In the genomic region with DNA sequence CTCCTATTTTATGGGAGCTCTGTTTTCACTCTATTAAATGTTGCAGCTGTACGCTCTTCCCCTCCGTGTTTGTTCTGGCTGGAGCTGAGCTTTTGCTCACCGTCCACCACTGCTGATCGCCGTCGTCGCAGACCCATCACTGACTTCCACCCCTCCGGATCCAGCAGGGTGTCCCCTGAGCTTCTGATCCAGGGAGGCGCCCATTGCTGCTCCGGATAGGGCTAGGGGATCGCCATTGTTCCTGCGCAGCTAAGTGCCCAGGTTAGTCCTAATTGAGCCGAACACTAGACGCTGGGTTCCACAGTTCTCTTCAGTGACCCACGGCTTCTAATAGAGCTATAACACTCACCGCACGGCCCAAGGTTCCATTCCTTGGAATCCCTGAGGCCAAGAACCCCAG, we compare ENCODE assay signal across 16 cellular contexts.
DNase-seq lines count a peak whose midpoint lies in the region; ATAC-seq, FAIRE-seq and TF ChIP-seq lines count a peak whose summit lies in the region.
"Had no signal": no experiment of that assay in that cellular context is flagged by ENCODE, and none has a peak within 500 bp of the region (broad histone marks: within the 10 kb centered on the region; RNA-seq: fewer than 3 reads in every experiment).

No MANE protein-coding gene starts in this region.

- H3K27me3 ChIP-seq in GM12878 (replicated peaks in 1 of 2; ENCODE audit: control insufficient read depth in 2 of 2, insufficient read depth in 2 of 2, low read length in 1 of 2) (no peaks in the 10 kb centered on the region), smooth muscle cell (ENCODE audit: low read depth) (no peaks in the 10 kb centered on the region), small intestine (ENCODE audit: control insufficient read depth in 2 of 2, insufficient read depth in 2 of 2, low read length in 2 of 2) (no peaks in the 10 kb centered on the region)
- H3K27me3 ChIP-seq: BLaER1, SJCRH30 had no signal

- TF ChIP-seq POLR2A in GM12878 (IDR thresholded peaks at IDR 0.05; ENCODE audit: low read depth, low read length) = no peak

- H3K4me1 ChIP-seq in GM12878 (ENCODE audit: control insufficient read depth, insufficient read depth, low read length) (no peaks in the 10 kb centered on the region), smooth muscle cell (ENCODE audit: low read depth) (no peaks in the 10 kb centered on the region), small intestine (ENCODE audit: control insufficient read depth in 2 of 2, insufficient read depth in 1 of 2, low read depth in 1 of 2, low read length in 1 of 2) (no peaks in the 10 kb centered on the region)
- H3K4me1 ChIP-seq: BLaER1, SJCRH30 had no signal

- in situ Hi-C loops in GM12878 (cut with MboI) = no loop called here

- no peaks in the 10 kb centered on the region for H3F3A ChIP-seq in smooth muscle cell (ENCODE audit: low read depth)

- DNase-seq in NCI-H1092 treated with DMSO at 0.1 percent for 48 hours (lab: John Stamatoyannopoulos, UW) = peak; percentile 32
- no peak for DNase-seq in NCI-H1092 (lab: John Stamatoyannopoulos, UW)
- peak; percentile 70 for DNase-seq in NCI-H69 (lab: John Stamatoyannopoulos, UW)
- DNase-seq in GM12878 (ENCODE audit: low read depth, low spot score) = no peak
- DNase-seq in smooth muscle cell (lab: John Stamatoyannopoulos, UW; ENCODE audit: unreplicated experiment) = no peak
- no peak for DNase-seq in effector CD4-positive, alpha-beta T cell
- DNase-seq in small intestine = no peak
- DNase-seq: DMS 273 treated with DMSO at 0.1 percent for 48 hours, HCEC 1CT, NCI-H1694 treated with DMSO at 0.1 percent for 48 hours, NCI-H2171 treated with DMSO at 0.1 percent for 48 hours, NCI-H526 treated with DMSO at 0.1 percent for 48 hours, SJCRH30 had no signal

- H3K9me3 ChIP-seq in GM12878 (replicated peaks; ENCODE audit: control insufficient read depth, insufficient read depth, low read length) (no peaks in the 10 kb centered on the region), smooth muscle cell (replicated peaks; ENCODE audit: low read depth) (no peaks in the 10 kb centered on the region), small intestine (ENCODE audit: control insufficient read depth, low read depth) (no peaks in the 10 kb centered on the region)
- H3K9me3 ChIP-seq: BLaER1, SJCRH30 had no signal

- FAIRE-seq in GM12878 (lab: Jason Lieb, UNC) (no peak), small intestine (lab: Jason Lieb, UNC) (no peak)

- H3K79me2 ChIP-seq in GM12878 (ENCODE audit: control insufficient read depth, insufficient read depth, low read length) = no peaks in the 10 kb centered on the region
- H3K79me2 ChIP-seq in smooth muscle cell (ENCODE audit: low read depth) = no peaks in the 10 kb centered on the region

- SMC1A ChIA-PET in GM12878 (lab: Charles Lee; ENCODE audit: uncharacterized antibody, unreplicated experiment) = interaction anchor here (1.1 kb wide), 1 partner anchor 44 kb away, joined by 3 read pairs; no protein-coding TSS in a partner anchor

- TF ChIP-seq CTCF in GM12878 (IDR thresholded peaks at IDR 0.05 in 2 of 3, conservative IDR thresholded peaks at IDR 0.05 in 1 of 3; ENCODE audit: control insufficient read depth in 2 of 3, extremely low read depth in 1 of 3, insufficient read depth in 1 of 3, low read depth in 3 of 3, low read length in 3 of 3) (no peak), smooth muscle cell (IDR thresholded peaks at IDR 0.05; ENCODE audit: borderline replicate concordance, insufficient read depth, poor library complexity, severe bottlenecking) (no peak)

- POLR2A ChIA-PET in GM12878 (lab: Charles Lee) = no interaction called here

- no peak overlapping the region for H3K4me2 ChIP-seq in GM12878 (ENCODE audit: control insufficient read depth, insufficient read depth)
- H3K4me2 ChIP-seq in smooth muscle cell = no peak overlapping the region
- H3K4me2 ChIP-seq: BLaER1 had no signal

- no peak overlapping the region for H3K9ac ChIP-seq in GM12878 (ENCODE audit: control insufficient read depth, insufficient read depth, low read length)
- no peak overlapping the region for H3K9ac ChIP-seq in smooth muscle cell (ENCODE audit: low read depth)
- H3K9ac ChIP-seq: BLaER1 had no signal

- WGBS in GM12878 (ENCODE audit: insufficient coverage, insufficient replicate concordance, low lambda C conversion rate, missing lambda C conversion rate) = 51% methylated on average over 17 of the region's 17 CpGs
- 92% methylated on average over 17 of the region's 17 CpGs for WGBS in smooth muscle cell (ENCODE audit: low lambda C conversion rate)
- WGBS in small intestine, 3 donors = 86 to 91% (median 90%) methylated on average over 17 of the region's 17 CpGs

- H3K4me3 ChIP-seq in GM12878 (no peak overlapping the region), smooth muscle cell (no peak overlapping the region), small intestine (ENCODE audit: low read depth in 1 of 2, low read length in 2 of 2) (no peak overlapping the region)
- H3K4me3 ChIP-seq: BLaER1, SJCRH30 had no signal

- RAD21 ChIA-PET in GM12878 (lab: Charles Lee; ENCODE audit: unreplicated experiment) = interaction anchor here (1.1 kb wide), 1 partner anchor 47 kb away, joined by 5 read pairs; no protein-coding TSS in a partner anchor

- no TSS peak for BruUV-seq in GM12878 (replicated peaks; lab: Mats Ljungman, UMichigan)

- H3K36me3 ChIP-seq in GM12878 (ENCODE audit: control insufficient read depth in 2 of 2, insufficient read depth in 2 of 2, low read length in 1 of 2) = no peaks in the 10 kb centered on the region
- H3K36me3 ChIP-seq in smooth muscle cell (ENCODE audit: low read depth) = no peaks in the 10 kb centered on the region
- H3K36me3 ChIP-seq in small intestine (ENCODE audit: control insufficient read depth in 2 of 2, insufficient read depth in 2 of 2, low read length in 2 of 2) = no peaks in the 10 kb centered on the region
- H3K36me3 ChIP-seq: BLaER1, SJCRH30 had no signal

- TF ChIP-seq RAD21 in GM12878 (IDR thresholded peaks at IDR 0.05; ENCODE audit: insufficient read depth, low read depth, low read length) = no peak

- CTCF ChIA-PET in GM12878 (lab: Yijun Ruan, JAX) = interaction anchor here (1.0 to 1.7 kb wide), 2 partner anchors 10 to 21 kb away, joined by 3 read pairs; no protein-coding TSS in a partner anchor

- TF ChIP-seq EP300 in GM12878 (IDR thresholded peaks at IDR 0.05; ENCODE audit: borderline replicate concordance in 1 of 2, control insufficient read depth in 1 of 2, low read depth in 2 of 2, low read length in 2 of 2) = no peak

- intact Hi-C loops in GM12878 (cut with micrococcal nuclease; ENCODE audit: unreplicated experiment) = no loop called here

- no peak overlapping the region for H2AFZ ChIP-seq in GM12878 (ENCODE audit: control insufficient read depth, low read depth, low read length)
- no peak overlapping the region for H2AFZ ChIP-seq in smooth muscle cell (ENCODE audit: low read depth)

- ATAC-seq in GM12878 = peak; percentile 12; the same call in 1 of the 3 replicates
- ATAC-seq in HG02973 (IDR thresholded peaks at IDR 0.05; ENCODE audit: unreplicated experiment) = no peak

- H4K20me1 ChIP-seq in GM12878 (ENCODE audit: control insufficient read depth, insufficient read depth) (no peaks in the 10 kb centered on the region), smooth muscle cell (ENCODE audit: low read depth) (no peaks in the 10 kb centered on the region)
- H4K20me1 ChIP-seq: BLaER1 had no signal

- H3K27ac ChIP-seq in GM12878 (ENCODE audit: control insufficient read depth, insufficient read depth) = no peak overlapping the region
- H3K27ac ChIP-seq in smooth muscle cell (ENCODE audit: low read depth) = peak overlapping the region; percentile 53
- no peak overlapping the region for H3K27ac ChIP-seq in small intestine (ENCODE audit: low read depth in 1 of 2, low read length in 1 of 2)
- H3K27ac ChIP-seq: 22Rv1, BLaER1, SJCRH30 had no signal

TF ChIP-seq in GM12878, 131 proteins besides CTCF, POLR2A, EP300 and RAD21:
- TF ChIP-seq CHD1 (IDR thresholded peaks at IDR 0.05; ENCODE audit: low read depth, low read length) (no peak), RAD51 (IDR thresholded peaks at IDR 0.05) (no peak)
TF ChIP-seq in GM12878: peak in this region for 0.

Comparison
In these comparisons a context has a peak if more than half of its experiments do, and no peak if none do; other contexts are left out.
1. DNase-seq: peak in NCI-H1092 treated with DMSO at 0.1 percent for 48 hours (single experiment) and NCI-H69 (single experiment); none in NCI-H1092 (single experiment), GM12878 (single experiment), smooth muscle cell (single experiment), effector CD4-positive, alpha-beta T cell (single experiment) and small intestine (single experiment).